In genomic region chr7:123724725-123725381, GRCh38 we compare ENCODE assay signal across 19 cellular contexts. TPM values are rescaled to one million over a fixed set of nuclear protein-coding genes. Genes with fewer than 3 reads are reported as not detected.
DNase-seq lines count a peak whose midpoint lies in the region; ATAC-seq, FAIRE-seq and TF ChIP-seq lines count a peak whose summit lies in the region.
"Had no signal": no experiment of that assay in that cellular context is flagged by ENCODE, and none has a peak within 500 bp of the region (broad histone marks: within the 10 kb centered on the region; RNA-seq: fewer than 3 reads in every experiment).

No MANE protein-coding gene starts in this region.

- no peaks in the 10 kb centered on the region for H3K27me3 Mint-ChIP-seq in nephron (ENCODE audit: low read depth)

- H3K4me3 ChIP-seq in adipocyte (ENCODE audit: low read length) = no peak overlapping the region
- H3K4me3 ChIP-seq: coronary artery, skin epidermis had no signal

- H3K9me3 ChIP-seq in adipocyte (ENCODE audit: control insufficient read depth, low read length) = no peaks in the 10 kb centered on the region

- no peak overlapping the region for H3K4me3 Mint-ChIP-seq in nephron
- H3K4me3 Mint-ChIP-seq: CD14-positive monocyte had no signal

- no peak for FAIRE-seq in GM12891 (lab: Jason Lieb, UNC)
- FAIRE-seq: TTC549 had no signal

- H3K36me3 ChIP-seq in adipocyte (ENCODE audit: control insufficient read depth, insufficient read depth, low read length, severe bottlenecking) = no peaks in the 10 kb centered on the region

- H3K27ac Mint-ChIP-seq in nephron = peak overlapping the region; percentile 39 to 66 (median 56)

- ATAC-seq in GM18870 (IDR thresholded peaks at IDR 0.05; ENCODE audit: unreplicated experiment) = no peak
- ATAC-seq: SK-N-SH treated with all-trans-retinoic acid at 6 μM for 48 hours had no signal

- TF ChIP-seq POLR2A in GM12891 (IDR thresholded peaks at IDR 0.05; ENCODE audit: low read depth, low read length) = no peak

- H3K4me1 ChIP-seq in adipocyte (ENCODE audit: control insufficient read depth, insufficient read depth, low read length) = peaks cover 35% of the 10 kb centered on the region

- DNase-seq in GM12891 (ENCODE audit: insufficient read length, low spot score) = no peak
- DNase-seq in LHCN-M2 (ENCODE audit: low read depth) = peak; percentile 61
- peak; percentile 31 for DNase-seq in adipocyte (ENCODE audit: low read depth)
- DNase-seq in activated CD8-positive, alpha-beta memory T cell treated with anti-CD3 and anti-CD28 coated beads, Interleukin-2, amount 50 U/mL, for 4 hours = no peak
- no peak for DNase-seq in NCI-H526 treated with DMSO at 0.1 percent for 48 hours (lab: John Stamatoyannopoulos, UW)
- DNase-seq: activated CD4-positive, alpha-beta T cell treated with anti-CD3 and anti-CD28 coated beads, Interleukin-2, amount 50 U/mL, for 48 hours; aorta; DMS79 treated with DMSO at 0.1 percent for 48 hours; GOT3; NCI-H2029; NCI-H524 treated with DMSO at 0.1 percent for 48 hours; stimulated activated CD4-positive, alpha-beta T cell treated with anti-CD3 and anti-CD28 coated beads, Interleukin-4, amount 100 ng/mL, for 4 hours had no signal

- peaks cover 12% of the 10 kb centered on the region for H3K36me3 Mint-ChIP-seq in nephron (ENCODE audit: low read depth)

- peaks cover 47% of the 10 kb centered on the region for H3K4me1 Mint-ChIP-seq in nephron

- H3K9me3 Mint-ChIP-seq in nephron = no peaks in the 10 kb centered on the region
- H3K9me3 Mint-ChIP-seq: CD14-positive monocyte had no signal

- no peaks in the 10 kb centered on the region for H3K27me3 ChIP-seq in adipocyte (replicated peaks; ENCODE audit: control insufficient read depth, insufficient read depth, low read length)

- no peak for TF ChIP-seq CTCF in nephron (IDR thresholded peaks at IDR 0.05; ENCODE audit: unreplicated experiment in 3 of 3)

- no peak overlapping the region for H3K9ac ChIP-seq in adipocyte (ENCODE audit: low read length)

TF ChIP-seq in GM12891, 5 proteins besides CTCF, POLR2A, EP300 and RAD21:
- no peak for TF ChIP-seq TAF1 (IDR thresholded peaks at IDR 0.05; ENCODE audit: low read depth, low read length)
- no peak for TF ChIP-seq PAX5 (IDR thresholded peaks at IDR 0.05; ENCODE audit: insufficient read depth, low read length, severe bottlenecking)
- TF ChIP-seq POLR2AphosphoS5 (IDR thresholded peaks at IDR 0.05; ENCODE audit: low read depth, low read length) = no peak
- TF ChIP-seq SPI1 (IDR thresholded peaks at IDR 0.05; ENCODE audit: low read depth, low read length) = peak; percentile 26; the same call in 1 of the 2 replicates
TF ChIP-seq in GM12891: peak in this region for 1.

RNA-seq across cellular contexts. Expression of gene WASL, which starts 23.9 kb away (rescaled TPM):
- polyA plus RNA-seq in GM12891 (2012; ENCODE audit: low read depth, missing spikeins) = 2.3 TPM
- total RNA-seq in LHCN-M2 (2014; rRNA removed) = 22.5 and 26.9 TPM in 2 replicates
- 13.4 TPM for polyA plus RNA-seq in LHCN-M2 (2012)

Comparison
In these comparisons a context has a peak if more than half of its experiments do, and no peak if none do; other contexts are left out.
1. DNase-seq: peak in LHCN-M2 (single experiment) and adipocyte (single experiment); none in GM12891 (single experiment), activated CD8-positive, alpha-beta memory T cell treated with anti-CD3 and anti-CD28 coated beads, Interleukin-2, amount 50 U/mL, for 4 hours (single experiment) and NCI-H526 treated with DMSO at 0.1 percent for 48 hours (single experiment).